In genomic region chr11:78684377-78684776, GRCh38 we compare ENCODE assay signal across 1 cellular context.
TF ChIP-seq lines count a peak whose summit lies in the region.

No MANE protein-coding gene starts in this region.

TF ChIP-seq in SK-N-SH treated with all-trans-retinoic acid at 6 μM for 48 hours, 23 proteins besides CTCF, POLR2A, EP300 and RAD21 (continued from another document):
- TF ChIP-seq ESRRG (CRISPR knock-in tag; IDR thresholded peaks at IDR 0.05) (no peak), ZFP3 (CRISPR knock-in tag; IDR thresholded peaks at IDR 0.05) (no peak), ARNTL (CRISPR knock-in tag; IDR thresholded peaks at IDR 0.05; ENCODE audit: borderline replicate concordance, low read depth) (no peak), ZC3H10 (CRISPR knock-in tag; IDR thresholded peaks at IDR 0.05) (no peak), ZFP30 (CRISPR knock-in tag; IDR thresholded peaks at IDR 0.05) (no peak), CSDC2 (CRISPR knock-in tag; IDR thresholded peaks at IDR 0.05) (no peak), CSRNP3 (CRISPR knock-in tag; IDR thresholded peaks at IDR 0.05) (no peak), SNAI2 (CRISPR knock-in tag; IDR thresholded peaks at IDR 0.05) (no peak), ZNF8 (CRISPR knock-in tag; IDR thresholded peaks at IDR 0.05) (no peak)
